In the genomic region with DNA sequence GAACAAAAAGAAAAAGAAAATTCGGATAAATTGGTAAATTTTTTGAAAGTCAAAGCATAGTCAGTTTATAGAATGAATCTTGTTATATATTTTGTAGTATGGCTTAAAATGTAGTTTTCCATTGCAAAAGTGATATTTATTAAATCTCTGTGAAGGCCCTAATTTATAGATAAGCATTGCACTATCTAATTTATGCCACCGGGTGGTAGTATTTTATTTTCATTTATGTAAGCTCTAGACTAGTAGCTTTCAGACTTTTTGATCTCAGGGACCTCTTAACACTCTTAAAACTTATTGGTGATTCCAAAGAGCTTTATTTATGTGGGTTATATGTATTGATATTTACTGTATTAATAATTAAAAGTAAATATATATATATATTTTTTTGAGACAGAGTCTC, we compare ENCODE assay signal across 8 cellular contexts.
DNase-seq lines count a peak whose midpoint lies in the region; ATAC-seq and TF ChIP-seq lines count a peak whose summit lies in the region.

No MANE protein-coding gene starts in this region.

- in situ Hi-C loops in transverse colon (cut with MboI; ENCODE audit: low pct_ligation_motif_present in 1 of 4, low pct_unique_long_range_greater_than_20kb in 1 of 4, low sequenced_read_pairs in 3 of 4), result no loop called here

- TF ChIP-seq POLR2A in transverse colon (IDR thresholded peaks at IDR 0.05), result no peak

- TF ChIP-seq EP300 in transverse colon (IDR thresholded peaks at IDR 0.05; ENCODE audit: low read depth), result no peak

- intact Hi-C loops in cardiac septum (cut with DNase I) (no loop called here), transverse colon (cut with DNase I; ENCODE audit: low total_unique reads) (no loop called here)

- peaks cover under 1% of the 10 kb centered on the region for H3K36me3 ChIP-seq in cardiac muscle cell
- H3K36me3 ChIP-seq in transverse colon, result peaks cover 0 to 19% (median under 1%) of the 10 kb centered on the region in 4 donors

- peak; percentile 29 for TF ChIP-seq CTCF in cardiac muscle cell (IDR thresholded peaks at IDR 0.05; ENCODE audit: low read depth, low read length)
- peak; percentile 38 for TF ChIP-seq CTCF in fibroblast of pulmonary artery (IDR thresholded peaks at IDR 0.05; ENCODE audit: low read length, missing control alignments)
- peak in 4 of 5 experiments; percentile 15 to 26 (median 23) for TF ChIP-seq CTCF in transverse colon (IDR thresholded peaks at IDR 0.05)

- H3K9me3 ChIP-seq in cardiac muscle cell (ENCODE audit: low read depth), result no peaks in the 10 kb centered on the region
- H3K9me3 ChIP-seq in transverse colon, result no peaks in the 10 kb centered on the region

- 53 to 72% methylated on average over 2 of the region's 2 CpGs for WGBS in transverse colon (ENCODE audit: low coverage in 1 of 2), 2 donors

- DNase-seq in cardiac muscle cell (ENCODE audit: low read depth in 1 of 2, low spot score in 1 of 2) (peak; percentile 28 to 43), cardiac septum (ENCODE audit: low spot score) (no peak), OCI-M1 (lab: John Stamatoyannopoulos, UW) (peak; percentile 56), fibroblast of pulmonary artery (ENCODE audit: low read depth) (peak; percentile 41), transverse colon (no peak)
- DNase-seq in activated naive CD4-positive, alpha-beta T cell (lab: John Stamatoyannopoulos, UW), result no peak

- peaks cover 14% of the 10 kb centered on the region for H3K4me1 ChIP-seq in cardiac muscle cell (ENCODE audit: low read depth)
- H3K4me1 ChIP-seq in transverse colon, result no peaks in the 10 kb centered on the region

- H3K27me3 ChIP-seq in cardiac muscle cell, result no peaks in the 10 kb centered on the region
- H3K27me3 ChIP-seq in transverse colon, result no peaks in the 10 kb centered on the region

- H3K27ac ChIP-seq in cardiac muscle cell (no peak overlapping the region), transverse colon (no peak overlapping the region)

- no peak overlapping the region for H3K4me3 ChIP-seq in cardiac muscle cell
- H3K4me3 ChIP-seq in fibroblast of pulmonary artery (replicated peaks; ENCODE audit: low read depth, low read length), result no peak overlapping the region
- H3K4me3 ChIP-seq in transverse colon, result no peak overlapping the region

- ATAC-seq in GM18861 (IDR thresholded peaks at IDR 0.05; ENCODE audit: unreplicated experiment) (no peak), GM19328 (IDR thresholded peaks at IDR 0.05; ENCODE audit: unreplicated experiment) (no peak)

Comparison
In these comparisons a context has a peak if more than half of its experiments do, and no peak if none do; other contexts are left out.
1. DNase-seq: peak in cardiac muscle cell (2 of 2), OCI-M1 (single experiment) and fibroblast of pulmonary artery (single experiment); none in cardiac septum (single experiment), transverse colon (single experiment) and activated naive CD4-positive, alpha-beta T cell (0 of 4).
2. Peak in every context shown above with its lines, with median percentiles within 50 percentile points of each other: CTCF ChIP-seq.